19 cellular contexts compared by ENCODE assay signal in genomic region chr6:139955366-139956155, GRCh38.
"Had no signal": no experiment of that assay in that cellular context is flagged by ENCODE, and none has a peak within 500 bp of the region (broad histone marks: within the 10 kb centered on the region; RNA-seq: fewer than 3 reads in every experiment).

No MANE protein-coding gene starts in this region.

- H3K27ac ChIP-seq: lower lobe of right lung, right atrium auricular region, skin epidermis, tibial nerve had no signal

- H3K36me3 ChIP-seq: lower lobe of right lung, right atrium auricular region, tibial nerve had no signal

- H3K4me1 ChIP-seq: lower lobe of right lung, right atrium auricular region, tibial nerve had no signal

- DNase-seq: activated CD4-positive, alpha-beta T cell treated with anti-CD3 and anti-CD28 coated beads, Interleukin-2, amount 10 ng/mL, durations not matched to agents 7 days and 5 days; activated CD8-positive, alpha-beta memory T cell treated with anti-CD3 and anti-CD28 coated beads, Interleukin-2, amount 50 U/mL, for 48 hours; activated gamma-delta T cell treated with Interleukin-2 at 50 U/mL for 16 hours; activated naive CD8-positive, alpha-beta T cell treated with anti-CD3 and anti-CD28 coated beads, Interleukin-2, amount 10 ng/mL, durations not matched to agents 7 days and 5 days; anterior cingulate cortex; effector memory CD4-positive, alpha-beta T cell; foreskin melanocyte; head of caudate nucleus; immature natural killer cell; lower lobe of right lung; nucleus accumbens; stimulated activated CD4-positive, alpha-beta T cell treated with anti-CD3 and anti-CD28 coated beads, Interleukin-4, amount 100 ng/mL, for 24 hours; stimulated activated naive CD4-positive, alpha-beta T cell had no signal

- H3K27ac Mint-ChIP-seq: activated CD4-positive, alpha-beta T cell treated with anti-CD3 and anti-CD28 coated beads, Interleukin-2, amount 10 ng/mL, durations not matched to agents 7 days and 5 days; activated naive CD8-positive, alpha-beta T cell treated with anti-CD3 and anti-CD28 coated beads, Interleukin-2, amount 10 ng/mL, durations not matched to agents 7 days and 5 days; dendritic cell treated with granulocyte-macrophage colony-stimulating factor and Interleukin-4, amounts not matched to agents 40 ng/mL and 50 ng/mL, for 4 days; immature natural killer cell; nephron; progenitor cell of endocrine pancreas had no signal

- H3K36me3 Mint-ChIP-seq: activated naive CD8-positive, alpha-beta T cell treated with anti-CD3 and anti-CD28 coated beads, Interleukin-2, amount 10 ng/mL, durations not matched to agents 7 days and 5 days; immature natural killer cell had no signal

- H3K27me3 ChIP-seq: right atrium auricular region, tibial nerve had no signal

- H3K9me3 Mint-ChIP-seq: activated CD4-positive, alpha-beta T cell treated with anti-CD3 and anti-CD28 coated beads, Interleukin-2, amount 10 ng/mL, durations not matched to agents 7 days and 5 days; activated naive CD8-positive, alpha-beta T cell treated with anti-CD3 and anti-CD28 coated beads, Interleukin-2, amount 10 ng/mL, durations not matched to agents 7 days and 5 days had no signal

- H3K4me3 ChIP-seq: lower lobe of right lung, right atrium auricular region, skin epidermis, tibial nerve had no signal

- ATAC-seq: lower lobe of right lung had no signal
